8 cellular contexts compared by ENCODE assay signal in the genomic region with DNA sequence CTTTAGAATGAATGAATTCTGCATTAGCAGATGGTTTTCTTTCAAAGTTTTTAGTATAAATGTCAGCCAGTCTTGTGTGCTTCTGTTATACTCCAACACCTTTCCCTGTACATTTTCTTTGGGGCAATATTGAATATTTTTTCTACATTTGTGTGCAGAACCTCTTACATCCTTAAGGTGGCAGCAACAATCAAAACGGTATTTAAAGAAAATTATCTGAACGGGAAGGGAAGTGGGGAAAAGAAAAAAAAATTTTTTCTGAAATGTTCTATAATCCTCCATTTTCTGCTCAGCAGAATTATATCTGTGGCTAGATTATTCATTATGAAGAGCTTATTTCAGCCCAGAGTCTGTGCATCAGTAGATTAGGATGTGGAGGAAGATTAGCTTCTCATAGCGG.
DNase-seq lines count a peak whose midpoint lies in the region; ATAC-seq, FAIRE-seq and TF ChIP-seq lines count a peak whose summit lies in the region.

No MANE protein-coding gene starts in this region.

- H3K36me3 ChIP-seq in IMR-90 (ENCODE audit: control insufficient read depth, insufficient read depth, low read length) (no peaks in the 10 kb centered on the region), adipocyte (ENCODE audit: control insufficient read depth, insufficient read depth, low read length, severe bottlenecking) (no peaks in the 10 kb centered on the region), mesenchymal stem cell (ENCODE audit: control insufficient read depth in 1 of 2, insufficient read depth in 2 of 2, low read depth in 1 of 2, low read length in 2 of 2) (no peaks in the 10 kb centered on the region), gastrocnemius medialis (no peaks in the 10 kb centered on the region), kidney (ENCODE audit: control insufficient read depth in 1 of 2, insufficient read depth in 2 of 2, low read length in 2 of 2) (no peaks in the 10 kb centered on the region)

- H3K9ac ChIP-seq in IMR-90 (ENCODE audit: low read depth, low read length) (no peak overlapping the region), adipocyte (ENCODE audit: low read length) (no peak overlapping the region), mesenchymal stem cell (ENCODE audit: low read length) (peak overlapping the region; percentile 17), kidney (ENCODE audit: low read length in 2 of 2) (no peak overlapping the region)

- H3K18ac ChIP-seq in IMR-90 (ENCODE audit: low read depth, low read length) (no peak overlapping the region), mesenchymal stem cell (ENCODE audit: low read depth in 1 of 2, low read length in 2 of 2) (no peak overlapping the region)

- TF ChIP-seq POLR2A in IMR-90 (IDR thresholded peaks at IDR 0.05; ENCODE audit: low read depth, low read length) (no peak), gastrocnemius medialis (IDR thresholded peaks at IDR 0.05) (no peak)

- H4K8ac ChIP-seq in IMR-90 (ENCODE audit: low read depth in 2 of 2, low read length in 2 of 2) (no peak overlapping the region), mesenchymal stem cell (ENCODE audit: low read length) (no peak overlapping the region)

- H3K4me3 ChIP-seq in IMR-90 (ENCODE audit: insufficient read depth, low read depth, low read length), result no peak overlapping the region
- no peak overlapping the region for H3K4me3 ChIP-seq in adipocyte (ENCODE audit: low read length)
- H3K4me3 ChIP-seq in mesenchymal stem cell (ENCODE audit: insufficient read depth in 1 of 2, low read depth in 1 of 2, low read length in 2 of 2), result no peak overlapping the region
- no peak overlapping the region for H3K4me3 ChIP-seq in gastrocnemius medialis
- no peak overlapping the region for H3K4me3 ChIP-seq in kidney (ENCODE audit: low read length in 2 of 2)

- no peaks in the 10 kb centered on the region for H3K27me3 ChIP-seq in IMR-90 (ENCODE audit: control insufficient read depth, insufficient read depth, low read length)
- peaks cover 11% of the 10 kb centered on the region for H3K27me3 ChIP-seq in adipocyte (replicated peaks; ENCODE audit: control insufficient read depth, insufficient read depth, low read length)
- H3K27me3 ChIP-seq in mesenchymal stem cell (ENCODE audit: control insufficient read depth in 1 of 2, insufficient read depth in 1 of 2, low read length in 2 of 2), result peaks cover 0 to 15% of the 10 kb centered on the region in 2 experiments
- H3K27me3 ChIP-seq in gastrocnemius medialis, result no peaks in the 10 kb centered on the region

- no peak overlapping the region for H2BK5ac ChIP-seq in IMR-90 (ENCODE audit: low read depth, low read length, poor library complexity, severe bottlenecking)
- no peak overlapping the region for H2BK5ac ChIP-seq in mesenchymal stem cell (ENCODE audit: low read depth, low read length, poor library complexity, severe bottlenecking)

- no TSS peak for BruUV-seq in IMR-90 (replicated peaks; lab: Mats Ljungman, UMichigan)

- dilution Hi-C loops in IMR-90 (cut with HindIII; ENCODE audit: low sequenced_read_pairs, unreplicated experiment), result no loop called here

- no peak overlapping the region for H3K56ac ChIP-seq in IMR-90 (ENCODE audit: extremely low read depth, insufficient read depth, low read length)

- in situ Hi-C loops in IMR-90 (cut with MboI; ENCODE audit: low sequenced_read_pairs) (no loop called here), gastrocnemius medialis (cut with MboI; ENCODE audit: low sequenced_read_pairs in 4 of 4) (no loop called here)

- ATAC-seq in IMR-90 (ENCODE audit: low read depth), result no peak
- ATAC-seq in gastrocnemius medialis, result no peak
- ATAC-seq in HG02763 (IDR thresholded peaks at IDR 0.05; ENCODE audit: unreplicated experiment), result no peak

- TF ChIP-seq CTCF in IMR-90 (conservative IDR thresholded peaks at IDR 0.05; ENCODE audit: low read depth, low read length) (peak; percentile 46), gastrocnemius medialis (IDR thresholded peaks at IDR 0.05 in 4 of 5, conservative IDR thresholded peaks at IDR 0.05 in 1 of 5) (no peak), kidney (IDR thresholded peaks at IDR 0.05; ENCODE audit: borderline replicate concordance, extremely low read depth, insufficient read depth) (no peak)

- FAIRE-seq in kidney (lab: Jason Lieb, UNC), result no peak

- H2BK20ac ChIP-seq in IMR-90 (ENCODE audit: low read depth, low read length), result no peak overlapping the region

- peak; percentile 1 for DNase-seq in EH (ENCODE audit: low read depth)
- DNase-seq in IMR-90, result peak; percentile 23
- DNase-seq in adipocyte (ENCODE audit: low read depth), result peak; percentile 43
- DNase-seq in mesenchymal stem cell, result peak; percentile 11
- DNase-seq in gastrocnemius medialis, result no peak
- no peak for DNase-seq in kidney
- DNase-seq in T-helper 1 cell, result no peak

- H3K9me3 ChIP-seq in IMR-90 (ENCODE audit: control insufficient read depth, insufficient read depth, low read length), result no peaks in the 10 kb centered on the region
- H3K9me3 ChIP-seq in adipocyte (ENCODE audit: control insufficient read depth, low read length), result no peaks in the 10 kb centered on the region
- H3K9me3 ChIP-seq in mesenchymal stem cell (ENCODE audit: control insufficient read depth, low read length), result no peaks in the 10 kb centered on the region
- H3K9me3 ChIP-seq in gastrocnemius medialis, result no peaks in the 10 kb centered on the region
- H3K9me3 ChIP-seq in kidney (ENCODE audit: control insufficient read depth in 1 of 2, low read length in 2 of 2), result no peaks in the 10 kb centered on the region

- H3K4me1 ChIP-seq in IMR-90 (ENCODE audit: control insufficient read depth, insufficient read depth, low read length) (no peaks in the 10 kb centered on the region), adipocyte (ENCODE audit: control insufficient read depth, insufficient read depth, low read length) (no peaks in the 10 kb centered on the region), mesenchymal stem cell (ENCODE audit: control insufficient read depth, insufficient read depth, low read depth, low read length) (no peaks in the 10 kb centered on the region), gastrocnemius medialis (no peaks in the 10 kb centered on the region), kidney (ENCODE audit: control insufficient read depth in 1 of 2, insufficient read depth in 1 of 2, low read depth in 1 of 2, low read length in 2 of 2) (no peaks in the 10 kb centered on the region)

- no peak overlapping the region for H3K23ac ChIP-seq in IMR-90 (ENCODE audit: low read depth, low read length)
- H3K23ac ChIP-seq in mesenchymal stem cell (ENCODE audit: low read length in 2 of 2), result no peak overlapping the region

- H4K5ac ChIP-seq in IMR-90 (ENCODE audit: low read depth, low read length), result no peak overlapping the region

- H2AK5ac ChIP-seq in IMR-90 (ENCODE audit: low read depth, low read length) (no peak overlapping the region), mesenchymal stem cell (ENCODE audit: low read length, severe bottlenecking) (no peak overlapping the region)

- H3K14ac ChIP-seq in IMR-90 (replicated peaks; ENCODE audit: low read depth, low read length) (no peak overlapping the region), mesenchymal stem cell (ENCODE audit: low read length in 2 of 2) (no peak overlapping the region)

- H3K4ac ChIP-seq in IMR-90 (ENCODE audit: low read depth, low read length) (no peak overlapping the region), mesenchymal stem cell (ENCODE audit: low read depth in 1 of 2, low read length in 2 of 2) (no peak overlapping the region)

- H2AFZ ChIP-seq in IMR-90 (replicated peaks; ENCODE audit: low read length, poor library complexity) (no peak overlapping the region), mesenchymal stem cell (ENCODE audit: low read depth, low read length) (no peak overlapping the region)

- no peaks in the 10 kb centered on the region for H3K9me1 ChIP-seq in IMR-90 (ENCODE audit: insufficient read depth, low read length)

- no peak overlapping the region for H2AK9ac ChIP-seq in IMR-90 (replicated peaks; ENCODE audit: low read depth, low read length, poor library complexity)

- no peak overlapping the region for H2BK12ac ChIP-seq in mesenchymal stem cell (ENCODE audit: low read length in 2 of 2)

- no peaks in the 10 kb centered on the region for H4K20me1 ChIP-seq in IMR-90 (ENCODE audit: insufficient read depth, low read length)

- H3K79me1 ChIP-seq in IMR-90 (ENCODE audit: low read depth in 1 of 2, low read length in 2 of 2) (no peaks in the 10 kb centered on the region), mesenchymal stem cell (replicated peaks; ENCODE audit: low read length, poor library complexity, severe bottlenecking) (no peaks in the 10 kb centered on the region)

- intact Hi-C loops in IMR-90 (cut with micrococcal nuclease) (no loop called here), gastrocnemius medialis (cut with DNase I; ENCODE audit: low total_unique reads) (no loop called here), kidney (cut with DNase I) (no loop called here)

- no peak for TF ChIP-seq RAD21 in IMR-90 (IDR thresholded peaks at IDR 0.05; ENCODE audit: low read length)

- WGBS in IMR-90 (ENCODE audit: extremely low coverage in 2 of 2, insufficient read length in 1 of 2), 2 experiments, result no CpG with 5 or more reads among the region's 3 CpGs
- WGBS in mesenchymal stem cell, result 100% methylated on average over 1 of the region's 3 CpGs

- CTCF ChIA-PET in IMR-90 (lab: Yijun Ruan, JAX), result interaction anchor here (0.5 to 1.1 kb wide), 6 partner anchors 17 to 1846 kb away, joined by 3 to 5 read pairs (median 3); no protein-coding TSS in a partner anchor

- H2BK15ac ChIP-seq in IMR-90 (ENCODE audit: low read depth, low read length) (no peak overlapping the region), mesenchymal stem cell (ENCODE audit: low read depth, poor library complexity, severe bottlenecking) (no peak overlapping the region)

- H3K4me2 ChIP-seq in IMR-90 (ENCODE audit: low read depth, low read length) (no peak overlapping the region), mesenchymal stem cell (ENCODE audit: low read length, poor library complexity, severe bottlenecking) (no peak overlapping the region)

- H3K27ac ChIP-seq in IMR-90 (ENCODE audit: insufficient read depth, low read length), result no peak overlapping the region
- no peak overlapping the region for H3K27ac ChIP-seq in mesenchymal stem cell (ENCODE audit: low read length, poor library complexity, severe bottlenecking)
- H3K27ac ChIP-seq in gastrocnemius medialis, result no peak overlapping the region
- no peak overlapping the region for H3K27ac ChIP-seq in kidney (ENCODE audit: low read depth in 2 of 2, low read length in 2 of 2)

- H4K91ac ChIP-seq in IMR-90 (ENCODE audit: insufficient read depth, low read depth, low read length) (no peak overlapping the region), mesenchymal stem cell (ENCODE audit: low read length) (no peak overlapping the region)

- H2BK120ac ChIP-seq in IMR-90 (ENCODE audit: low read depth, low read length), result no peak overlapping the region
- H2BK120ac ChIP-seq in mesenchymal stem cell (ENCODE audit: low read depth, low read length), result no peak overlapping the region

- POLR2A ChIA-PET in IMR-90 (lab: Charles Lee; ENCODE audit: unreplicated experiment), result no interaction called here

TF ChIP-seq in IMR-90, 13 proteins besides CTCF, POLR2A, EP300 and RAD21 (continues in another document):
- TF ChIP-seq MAFK (IDR thresholded peaks at IDR 0.05; ENCODE audit: low read depth, low read length) (no peak), RFX5 (IDR thresholded peaks at IDR 0.05; ENCODE audit: low read depth, low read length) (no peak), RCOR1 (IDR thresholded peaks at IDR 0.05; ENCODE audit: insufficient replicate concordance, low read length) (no peak), CHD1 (IDR thresholded peaks at IDR 0.05; ENCODE audit: low read depth, low read length) (no peak)

Comparison
In these comparisons a context has a peak if more than half of its experiments do, and no peak if none do; other contexts are left out.
1. DNase-seq: peak in EH (single experiment), IMR-90 (single experiment), adipocyte (single experiment) and mesenchymal stem cell (single experiment); none in gastrocnemius medialis (0 of 2), kidney (single experiment) and T-helper 1 cell (0 of 5).